10 cellular contexts compared by ENCODE assay signal in the genomic region with DNA sequence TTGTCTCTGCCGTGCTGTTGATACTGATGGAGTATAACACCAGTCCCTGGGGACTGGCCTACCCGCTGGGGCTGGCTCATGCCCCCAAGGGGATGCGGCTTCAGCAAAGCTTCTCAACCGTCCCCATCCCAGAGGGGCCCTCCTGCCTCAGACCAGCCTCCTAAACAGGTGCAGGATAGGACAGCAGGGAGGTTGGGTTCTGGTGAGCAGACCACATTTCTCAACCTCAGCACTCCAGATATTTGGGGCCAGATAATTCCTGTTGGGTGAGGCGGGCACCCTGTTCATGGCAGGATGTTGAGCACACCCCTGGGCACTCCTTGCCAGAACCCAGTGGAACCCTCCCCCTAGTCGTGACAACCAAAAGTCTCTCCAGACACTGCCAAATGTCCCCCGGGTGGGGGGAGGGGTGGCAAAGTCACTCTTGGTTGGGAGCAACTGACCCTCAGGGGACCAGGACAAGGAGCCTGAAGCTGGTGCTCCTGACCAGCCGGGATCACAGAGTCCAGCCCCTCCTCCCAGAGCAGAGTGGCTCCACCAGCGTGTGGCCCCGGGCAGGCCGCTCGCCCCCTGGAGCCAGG.
DNase-seq lines count a peak whose midpoint lies in the region; ATAC-seq and TF ChIP-seq lines count a peak whose summit lies in the region.
"Had no signal": no experiment of that assay in that cellular context is flagged by ENCODE, and none has a peak within 500 bp of the region (broad histone marks: within the 10 kb centered on the region; RNA-seq: fewer than 3 reads in every experiment).

No MANE protein-coding gene starts in this region.

- peak; percentile 4 for DNase-seq in activated naive CD4-positive, alpha-beta T cell treated with anti-CD3 and anti-CD28 coated beads, Interleukin-2, amount 50 U/mL, for 16 hours
- DNase-seq in activated naive CD4-positive, alpha-beta T cell (lab: John Stamatoyannopoulos, UW), result no peak
- peak; percentile 31 to 64 for DNase-seq in left lung
- no peak for DNase-seq in nucleus accumbens (lab: John Stamatoyannopoulos, UW)
- DNase-seq in midbrain (lab: John Stamatoyannopoulos, UW), result no peak
- DNase-seq: ACHN had no signal

- H3K4me3 ChIP-seq in left lung (no peak overlapping the region), skeletal muscle satellite cell (ENCODE audit: low read length) (no peak overlapping the region)

- H3K9ac ChIP-seq in skeletal muscle satellite cell (ENCODE audit: low read depth, low read length), result no peak overlapping the region

- H3K36me3 ChIP-seq in left lung, result no peaks in the 10 kb centered on the region
- H3K36me3 ChIP-seq in skeletal muscle satellite cell (ENCODE audit: insufficient read depth, low read length), result peaks cover 8% of the 10 kb centered on the region

- H3K4me2 ChIP-seq in skeletal muscle satellite cell (ENCODE audit: low read length), result peak overlapping the region; percentile 84

- intact Hi-C loops in left lung (cut with DNase I), result loop anchor here in 1 of 2 donors (10.0 kb wide), 1 partner anchor 167 kb away; no protein-coding TSS in a partner anchor

- ATAC-seq in left lung (no peak), GM18517 (IDR thresholded peaks at IDR 0.05; ENCODE audit: unreplicated experiment) (no peak)

- no peak for TF ChIP-seq CTCF in VCaP (conservative IDR thresholded peaks at IDR 0.05)
- TF ChIP-seq CTCF in left lung (IDR thresholded peaks at IDR 0.05), result no peak

- H3K4me1 ChIP-seq in left lung, result peaks cover 6 to 11% of the 10 kb centered on the region in 2 donors
- peaks cover 9% of the 10 kb centered on the region for H3K4me1 ChIP-seq in skeletal muscle satellite cell (ENCODE audit: control insufficient read depth, insufficient read depth, low read length)

- H3K9me3 ChIP-seq in left lung (no peaks in the 10 kb centered on the region), skeletal muscle satellite cell (replicated peaks; ENCODE audit: low read length) (no peaks in the 10 kb centered on the region)

- peaks cover 0 to 27% of the 10 kb centered on the region in 2 donors for H3K27me3 ChIP-seq in left lung
- H3K27me3 ChIP-seq in skeletal muscle satellite cell (ENCODE audit: control insufficient read depth, insufficient read depth, low read length), result no peaks in the 10 kb centered on the region

- H3K27ac ChIP-seq in VCaP, result peak overlapping the region; percentile 31; the same call in 1 of the 2 replicates
- H3K27ac ChIP-seq in left lung, result no peak overlapping the region
- H3K27ac ChIP-seq: epithelial cell of prostate had no signal

Comparison
In these comparisons a context has a peak if more than half of its experiments do, and no peak if none do; other contexts are left out.
1. DNase-seq: peak in activated naive CD4-positive, alpha-beta T cell treated with anti-CD3 and anti-CD28 coated beads, Interleukin-2, amount 50 U/mL, for 16 hours (single experiment) and left lung (2 of 2); none in activated naive CD4-positive, alpha-beta T cell (0 of 4), nucleus accumbens (0 of 56) and midbrain (single experiment).